ENCODE assay signal across 8 cellular contexts in genomic region chr9:92819898-92820297, GRCh38. TPM values are rescaled to one million over a fixed set of nuclear protein-coding genes. Genes with fewer than 3 reads are reported as not detected.
DNase-seq lines count a peak whose midpoint lies in the region; FAIRE-seq and TF ChIP-seq lines count a peak whose summit lies in the region.
"Not testable (repeated sequence)": the region's sequence is repeated elsewhere in the genome, so short reads cannot be mapped to it uniquely, and the experiment has no call there.

No MANE protein-coding gene starts in this region.

- H3K4me3 ChIP-seq in AG10803 (ENCODE audit: low read length), result not testable (repeated sequence)

- intact Hi-C loops in activated T-helper 1 cell treated with anti-CD3 and anti-CD28 coated beads, Interleukin-12 subunit alpha, Interleukin-12 subunit beta, Interleukin-2, Interleukin-4 antibody, amounts not matched to agents 30 ng/mL and 10 ng/mL and 1 ng/mL, durations not matched to agents 14 hours and 24 hours and 36 hours (cut with micrococcal nuclease), result not testable (repeated sequence)

- H3K36me3 Mint-ChIP-seq in activated T-helper 1 cell treated with anti-CD3 and anti-CD28 coated beads, Interleukin-12 subunit alpha, Interleukin-12 subunit beta, Interleukin-2, Interleukin-4 antibody, amounts not matched to agents 30 ng/mL and 10 ng/mL and 1 ng/mL, durations not matched to agents 14 hours and 24 hours and 36 hours (ENCODE audit: low read depth); progenitor cell of endocrine pancreas (ENCODE audit: insufficient read depth); type B pancreatic cell: not testable (repeated sequence)

- not testable (repeated sequence) for H3K4me3 Mint-ChIP-seq in activated T-helper 1 cell treated with anti-CD3 and anti-CD28 coated beads, Interleukin-12 subunit alpha, Interleukin-12 subunit beta, Interleukin-2, Interleukin-4 antibody, amounts not matched to agents 30 ng/mL and 10 ng/mL and 1 ng/mL, durations not matched to agents 14 hours and 24 hours and 36 hours; progenitor cell of endocrine pancreas (ENCODE audit: low read depth); type B pancreatic cell

- peak overlapping the region; percentile 4 for H3K27ac Mint-ChIP-seq in activated T-helper 1 cell treated with anti-CD3 and anti-CD28 coated beads, Interleukin-12 subunit alpha, Interleukin-12 subunit beta, Interleukin-2, Interleukin-4 antibody, amounts not matched to agents 30 ng/mL and 10 ng/mL and 1 ng/mL, durations not matched to agents 14 hours and 24 hours and 36 hours
- H3K27ac Mint-ChIP-seq in progenitor cell of endocrine pancreas, result peak overlapping the region; percentile 93
- H3K27ac Mint-ChIP-seq in type B pancreatic cell, result peak overlapping the region; percentile 30

- TF ChIP-seq CTCF in AG10803 (conservative IDR thresholded peaks at IDR 0.05; ENCODE audit: low read length); progenitor cell of endocrine pancreas (IDR thresholded peaks at IDR 0.05; ENCODE audit: unreplicated experiment); type B pancreatic cell (conservative IDR thresholded peaks at IDR 0.05): not testable (repeated sequence)

- DNase-seq in AG10803 (ENCODE audit: low read depth) (peak; percentile 12), SW480 (ENCODE audit: low spot score) (peak; percentile 36), fibroblast of gingiva (ENCODE audit: low read depth) (peak; percentile 35), kidney glomerular epithelial cell (lab: John Stamatoyannopoulos, UW) (peak; percentile 1)
- DNase-seq in GM19239 (ENCODE audit: insufficient read length, low spot score); activated T-helper 1 cell treated with anti-CD3 and anti-CD28 coated beads, Interleukin-12 subunit alpha, Interleukin-12 subunit beta, Interleukin-2, Interleukin-4 antibody, amounts not matched to agents 30 ng/mL and 10 ng/mL and 1 ng/mL, durations not matched to agents 14 hours and 24 hours and 36 hours (ENCODE audit: low spot score); progenitor cell of endocrine pancreas (ENCODE audit: low spot score, unreplicated experiment); type B pancreatic cell (ENCODE audit: extremely low spot score, unreplicated experiment): not testable (repeated sequence)

- peak; percentile 37 for FAIRE-seq in GM19239 (lab: Jason Lieb, UNC)

- not testable (repeated sequence) for H3K9me3 Mint-ChIP-seq in activated T-helper 1 cell treated with anti-CD3 and anti-CD28 coated beads, Interleukin-12 subunit alpha, Interleukin-12 subunit beta, Interleukin-2, Interleukin-4 antibody, amounts not matched to agents 30 ng/mL and 10 ng/mL and 1 ng/mL, durations not matched to agents 14 hours and 24 hours and 36 hours; progenitor cell of endocrine pancreas (ENCODE audit: low read depth); type B pancreatic cell

- H3K27me3 Mint-ChIP-seq in activated T-helper 1 cell treated with anti-CD3 and anti-CD28 coated beads, Interleukin-12 subunit alpha, Interleukin-12 subunit beta, Interleukin-2, Interleukin-4 antibody, amounts not matched to agents 30 ng/mL and 10 ng/mL and 1 ng/mL, durations not matched to agents 14 hours and 24 hours and 36 hours (ENCODE audit: insufficient read depth), result peaks cover 27% of the 10 kb centered on the region
- H3K27me3 Mint-ChIP-seq in progenitor cell of endocrine pancreas (peaks cover 21% of the 10 kb centered on the region), type B pancreatic cell (peaks cover 43% of the 10 kb centered on the region)

- not testable (repeated sequence) for H3K4me1 Mint-ChIP-seq in activated T-helper 1 cell treated with anti-CD3 and anti-CD28 coated beads, Interleukin-12 subunit alpha, Interleukin-12 subunit beta, Interleukin-2, Interleukin-4 antibody, amounts not matched to agents 30 ng/mL and 10 ng/mL and 1 ng/mL, durations not matched to agents 14 hours and 24 hours and 36 hours (ENCODE audit: low read depth); type B pancreatic cell (ENCODE audit: unreplicated experiment)
- peaks cover 16% of the 10 kb centered on the region for H3K4me1 Mint-ChIP-seq in progenitor cell of endocrine pancreas (ENCODE audit: low read depth)

RNA-seq across cellular contexts. Expression of gene BICD2, which starts 55.3 kb away (rescaled TPM):
- 28.9 and 29.4 TPM in 2 replicates for total RNA-seq in activated T-helper 1 cell treated with anti-CD3 and anti-CD28 coated beads, Interleukin-12 subunit alpha, Interleukin-12 subunit beta, Interleukin-2, Interleukin-4 antibody, amounts not matched to agents 30 ng/mL and 10 ng/mL and 1 ng/mL, durations not matched to agents 14 hours and 24 hours and 36 hours
- total RNA-seq in progenitor cell of endocrine pancreas, result 24.6 and 25.5 TPM in 2 replicates
- 26.8 and 28.6 TPM in 2 replicates for total RNA-seq in type B pancreatic cell (ENCODE audit: low replicate concordance)

RNA-seq across cellular contexts. Expression of gene ZNF484, which starts 57.9 kb away (rescaled TPM):
- 7.2 and 8.1 TPM in 2 replicates for total RNA-seq in activated T-helper 1 cell treated with anti-CD3 and anti-CD28 coated beads, Interleukin-12 subunit alpha, Interleukin-12 subunit beta, Interleukin-2, Interleukin-4 antibody, amounts not matched to agents 30 ng/mL and 10 ng/mL and 1 ng/mL, durations not matched to agents 14 hours and 24 hours and 36 hours
- total RNA-seq in progenitor cell of endocrine pancreas (11.1 and 12.0 TPM in 2 replicates), type B pancreatic cell (ENCODE audit: low replicate concordance) (8.8 and 12.3 TPM in 2 replicates)

Comparison
In these comparisons a context has a peak if more than half of its experiments do, and no peak if none do; other contexts are left out.
1. H3K27ac Mint-ChIP-seq: peak in every context shown above with its lines; median percentile 93 in progenitor cell of endocrine pancreas; 30 in type B pancreatic cell; 4 in activated T-helper 1 cell treated with anti-CD3 and anti-CD28 coated beads, Interleukin-12 subunit alpha, Interleukin-12 subunit beta, Interleukin-2, Interleukin-4 antibody, amounts not matched to agents 30 ng/mL and 10 ng/mL and 1 ng/mL, durations not matched to agents 14 hours and 24 hours and 36 hours.